1 cellular context compared by ENCODE assay signal in genomic region chr19:31315621-31316011, GRCh38.
TF ChIP-seq lines count a peak whose summit lies in the region.

No MANE protein-coding gene starts in this region.

TF ChIP-seq in HEK293, 187 proteins besides CTCF, POLR2A, EP300 and RAD21 (continued from another document and continues in another):
- TF ChIP-seq ZNF26 (tag by site-specific recombination; IDR thresholded peaks at IDR 0.05), result no peak
- no peak for TF ChIP-seq ZBTB20 (tag by site-specific recombination; IDR thresholded peaks at IDR 0.05)
- TF ChIP-seq ZNF623 (tag by site-specific recombination; IDR thresholded peaks at IDR 0.05), result no peak
- TF ChIP-seq ATF2 (tag by site-specific recombination; IDR thresholded peaks at IDR 0.05; ENCODE audit: low read depth), result peak; percentile 68
- no peak for TF ChIP-seq ZNF626 (tag by site-specific recombination; IDR thresholded peaks at IDR 0.05)
- no peak for TF ChIP-seq ZFHX2 (tag by site-specific recombination; conservative IDR thresholded peaks at IDR 0.05)
- no peak for TF ChIP-seq PRDM1 (tag by site-specific recombination; IDR thresholded peaks at IDR 0.05)
- no peak for TF ChIP-seq ZNF350 (tag by site-specific recombination; IDR thresholded peaks at IDR 0.05)
- no peak for TF ChIP-seq REPIN1 (tag by site-specific recombination; IDR thresholded peaks at IDR 0.05; ENCODE audit: low read depth)
- TF ChIP-seq KLF8 (tag by site-specific recombination; IDR thresholded peaks at IDR 0.05), result no peak
- no peak for TF ChIP-seq ZNF560 (tag by site-specific recombination; IDR thresholded peaks at IDR 0.05; ENCODE audit: borderline replicate concordance)
- TF ChIP-seq ZSCAN4 (tag by site-specific recombination; IDR thresholded peaks at IDR 0.05), result peak; percentile 59
- TF ChIP-seq ZNF610 (tag by site-specific recombination; IDR thresholded peaks at IDR 0.05; ENCODE audit: borderline replicate concordance), result no peak
- no peak for TF ChIP-seq ZNF324 (tag by site-specific recombination; IDR thresholded peaks at IDR 0.05)
- no peak for TF ChIP-seq ZNF146 (tag by site-specific recombination; IDR thresholded peaks at IDR 0.05)
- TF ChIP-seq ZBTB44 (tag by site-specific recombination; IDR thresholded peaks at IDR 0.05), result peak; percentile 88
- TF ChIP-seq ZSCAN30 (tag by site-specific recombination; IDR thresholded peaks at IDR 0.05), result peak; percentile 76
- no peak for TF ChIP-seq PRDM2 (tag by site-specific recombination; IDR thresholded peaks at IDR 0.05; ENCODE audit: borderline replicate concordance)
- no peak for TF ChIP-seq ZNF555 (tag by site-specific recombination; conservative IDR thresholded peaks at IDR 0.05)
- TF ChIP-seq KLF10 (tag by site-specific recombination; IDR thresholded peaks at IDR 0.05), result peak; percentile 69
- TF ChIP-seq ZNF580 (tag by site-specific recombination; IDR thresholded peaks at IDR 0.05), result peak; percentile 70; the same call in 1 of the 2 replicates
- peak; percentile 40; the same call in 1 of the 2 replicates for TF ChIP-seq ZBTB21 (tag by site-specific recombination; IDR thresholded peaks at IDR 0.05)
- no peak for TF ChIP-seq ZNF341 (tag by site-specific recombination; IDR thresholded peaks at IDR 0.05; ENCODE audit: low read depth)
- TF ChIP-seq ZFP69B (tag by site-specific recombination; IDR thresholded peaks at IDR 0.05), result no peak; the same call in 1 of the 2 replicates
- no peak for TF ChIP-seq ZNF585B (tag by site-specific recombination; IDR thresholded peaks at IDR 0.05)
- no peak for TF ChIP-seq ZNF426 (tag by site-specific recombination; IDR thresholded peaks at IDR 0.05)
- peak; percentile 83 for TF ChIP-seq PRDM4 (tag by site-specific recombination; IDR thresholded peaks at IDR 0.05)
- TF ChIP-seq ZNF239 (tag by site-specific recombination; IDR thresholded peaks at IDR 0.05), result no peak
- TF ChIP-seq ZNF280C (tag by site-specific recombination; IDR thresholded peaks at IDR 0.05), result no peak
- no peak for TF ChIP-seq ZNF398 (tag by site-specific recombination; IDR thresholded peaks at IDR 0.05)
- no peak for TF ChIP-seq ZBTB26 (tag by site-specific recombination; optimal IDR thresholded peaks at IDR 0.05)
- no peak for TF ChIP-seq ZNF621 (tag by site-specific recombination; IDR thresholded peaks at IDR 0.05)
- TF ChIP-seq ZNF155 (tag by site-specific recombination; IDR thresholded peaks at IDR 0.05), result no peak
- TF ChIP-seq INSM2 (tag by site-specific recombination; IDR thresholded peaks at IDR 0.05), result peak; percentile 51; the same call in 1 of the 2 replicates
- no peak for TF ChIP-seq ZNF133 (tag by site-specific recombination; IDR thresholded peaks at IDR 0.05)
- no peak for TF ChIP-seq ZFP37 (tag by site-specific recombination; IDR thresholded peaks at IDR 0.05)
- peak; percentile 78 for TF ChIP-seq TCF7L2 (IDR thresholded peaks at IDR 0.05; ENCODE audit: borderline replicate concordance, low read depth, low read length)
